7 cellular contexts compared by ENCODE assay signal in the genomic region with DNA sequence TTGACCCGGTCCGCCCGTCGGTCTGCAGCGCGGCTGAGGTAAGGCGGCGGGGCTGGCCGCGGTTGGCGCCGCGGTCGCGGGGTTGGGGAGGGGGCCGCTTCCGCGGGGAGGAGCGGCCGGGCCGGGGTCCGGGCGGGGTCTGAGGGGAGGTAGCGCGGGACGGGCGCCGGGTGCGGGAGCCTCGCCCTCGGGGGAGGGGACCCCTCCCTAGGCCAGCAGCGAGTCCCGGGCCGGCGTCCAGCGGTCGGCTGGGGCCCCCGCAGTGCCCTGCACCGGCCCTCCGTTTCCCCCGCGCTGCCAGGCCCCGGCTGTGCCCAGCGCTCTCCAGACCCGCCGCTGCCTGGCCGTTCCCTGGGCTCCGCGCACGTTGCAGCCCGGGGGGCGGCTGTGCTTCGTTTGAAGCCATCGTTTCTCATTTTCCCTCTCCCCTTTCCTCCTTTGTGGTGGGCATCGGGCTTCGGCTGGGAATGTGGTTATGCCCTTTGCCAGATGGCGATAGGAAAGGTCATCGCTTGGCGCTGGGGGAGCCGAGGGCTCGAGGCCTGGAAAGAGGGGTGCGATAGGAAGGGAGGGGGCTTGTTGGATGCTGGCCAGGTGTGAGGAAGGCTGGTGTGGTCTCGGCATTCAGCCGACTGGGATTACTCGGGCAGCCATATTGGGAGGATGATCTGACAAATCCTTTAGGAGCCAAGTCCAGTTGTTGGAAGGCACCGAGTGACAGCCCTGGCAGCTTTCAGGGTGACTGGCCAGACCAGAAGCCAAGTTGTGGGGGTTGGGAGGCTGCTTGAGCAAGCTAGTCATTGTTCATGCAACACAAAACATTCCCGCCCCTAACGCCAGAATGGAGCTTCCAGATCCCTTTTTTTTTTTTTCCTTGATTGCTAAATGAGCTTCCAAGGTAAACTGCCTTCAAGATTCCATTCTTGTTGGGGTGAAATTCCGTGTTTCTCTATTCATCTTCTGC. TPM values are rescaled to one million over a fixed set of nuclear protein-coding genes. Genes with fewer than 3 reads are reported as not detected.
A peak's percentile ranks its signal among the peaks of the same experiment; 100 is the strongest.
DNase-seq lines count a peak whose midpoint lies in the region; ATAC-seq and TF ChIP-seq lines count a peak whose summit lies in the region.

No MANE protein-coding gene starts in this region.

- H3K9ac ChIP-seq in fibroblast of lung (ENCODE audit: insufficient read depth, low read length) = peak overlapping the region; percentile 89

- DNase-seq in GM12865 (ENCODE audit: low read depth) (peak; percentile 28), NCI-H345 treated with DMSO at 0.1 percent for 48 hours (lab: John Stamatoyannopoulos, UW; ENCODE audit: unreplicated experiment) (peak; percentile 18), fibroblast of lung (ENCODE audit: low read depth in 2 of 2) (peak; percentile 93 to 96), mucosa of gallbladder (ENCODE audit: low spot score) (peak; percentile 93), thoracic aorta (ENCODE audit: low spot score) (peak; percentile 97)
- DNase-seq in activated T-cell treated with anti-CD3 and anti-CD28 coated beads, Interleukin-2, amount 50 U/mL, for 48 hours = peak; percentile 41 to 44

- TF ChIP-seq CTCF in GM12865 (IDR thresholded peaks at IDR 0.05; ENCODE audit: insufficient read depth, low read depth, low read length, missing control alignments) (no peak), fibroblast of lung (conservative IDR thresholded peaks at IDR 0.05 in 1 of 2, IDR thresholded peaks at IDR 0.05 in 1 of 2; ENCODE audit: low read depth in 1 of 2, low read length in 2 of 2) (no peak), thoracic aorta (IDR thresholded peaks at IDR 0.05) (no peak)

- H3K9me3 ChIP-seq in fibroblast of lung (ENCODE audit: control insufficient read depth, insufficient read depth, low read depth, low read length) (no peaks in the 10 kb centered on the region), thoracic aorta (no peaks in the 10 kb centered on the region)

- H3K4me2 ChIP-seq in fibroblast of lung (ENCODE audit: extremely low read depth, insufficient read depth, low read length) = peak overlapping the region; percentile 92

- peak; percentile 19 for ATAC-seq in HG02840 (IDR thresholded peaks at IDR 0.05; ENCODE audit: low FRiP score, unreplicated experiment)
- ATAC-seq in thoracic aorta (ENCODE audit: insufficient number of reproducible peaks, low FRiP score, low read depth) = peak; percentile 60

- no peaks in the 10 kb centered on the region for H3K4me1 ChIP-seq in fibroblast of lung (ENCODE audit: control insufficient read depth, extremely low read depth, insufficient read depth, low read length)
- H3K4me1 ChIP-seq in thoracic aorta (ENCODE audit: control insufficient read depth in 1 of 2, low read depth in 2 of 2) = peaks cover 15 to 41% of the 10 kb centered on the region in 2 donors

- H4K20me1 ChIP-seq in fibroblast of lung (ENCODE audit: control insufficient read depth, extremely low read depth, insufficient read depth, low read length) = peaks cover 4% of the 10 kb centered on the region

- peak overlapping the region; percentile 95 for H3K27ac ChIP-seq in fibroblast of lung (ENCODE audit: insufficient read depth, low read length)
- H3K27ac ChIP-seq in thoracic aorta = peak overlapping the region; percentile 100

- H3K79me2 ChIP-seq in fibroblast of lung (ENCODE audit: control insufficient read depth, insufficient read depth, low read length) = peaks cover 44% of the 10 kb centered on the region

- H3K27me3 ChIP-seq in fibroblast of lung (ENCODE audit: control insufficient read depth, insufficient read depth, low read length) (no peaks in the 10 kb centered on the region), thoracic aorta (replicated peaks; ENCODE audit: insufficient read depth) (no peaks in the 10 kb centered on the region)

- H3K36me3 ChIP-seq in fibroblast of lung (ENCODE audit: control insufficient read depth, insufficient read depth, low read length) (no peaks in the 10 kb centered on the region), thoracic aorta (no peaks in the 10 kb centered on the region)

- peak overlapping the region; percentile 12 for H2AFZ ChIP-seq in fibroblast of lung (ENCODE audit: low read length)

- peak overlapping the region; percentile 96 for H3K4me3 ChIP-seq in GM12865 (ENCODE audit: low read depth, low read length)
- H3K4me3 ChIP-seq in fibroblast of lung (replicated peaks in 1 of 4; ENCODE audit: control extremely low read depth in 1 of 4, insufficient read depth in 1 of 4, low read depth in 3 of 4, low read length in 4 of 4) = peak overlapping the region; percentile 80 to 91 (median 83)
- H3K4me3 ChIP-seq in thoracic aorta = peak overlapping the region; percentile 96

RNA-seq across cellular contexts. Expression of a gene that starts 0.8 kb away (rescaled TPM):
- total RNA-seq in fibroblast of lung (19.5 and 34.3 TPM in 2 replicates), mucosa of gallbladder (45.7 TPM), thoracic aorta (10 to 100 TPM; 40.1 to 64.3 TPM)
- polyA plus RNA-seq in fibroblast of lung = 23.4 and 23.6 TPM in 2 replicates
- polyA plus RNA-seq in fibroblast of lung (2012) = 18.7 and 23.8 TPM in 2 replicates
- polyA minus RNA-seq in fibroblast of lung (ENCODE audit: low replicate concordance) = 15.9 and 51.1 TPM in 2 replicates

Comparison
In these comparisons a context has a peak if more than half of its experiments do, and no peak if none do; other contexts are left out.
1. Peak in every context shown above with its lines: DNase-seq, ATAC-seq, H3K4me3 ChIP-seq and H3K27ac ChIP-seq.
2. DNase-seq: peak in every context shown above with its lines; median percentile 97 in thoracic aorta; 94 in fibroblast of lung; 93 in mucosa of gallbladder; 42 in activated T-cell treated with anti-CD3 and anti-CD28 coated beads, Interleukin-2, amount 50 U/mL, for 48 hours; 28 in GM12865; 18 in NCI-H345 treated with DMSO at 0.1 percent for 48 hours.